8 cellular contexts compared by ENCODE assay signal in the genomic region with DNA sequence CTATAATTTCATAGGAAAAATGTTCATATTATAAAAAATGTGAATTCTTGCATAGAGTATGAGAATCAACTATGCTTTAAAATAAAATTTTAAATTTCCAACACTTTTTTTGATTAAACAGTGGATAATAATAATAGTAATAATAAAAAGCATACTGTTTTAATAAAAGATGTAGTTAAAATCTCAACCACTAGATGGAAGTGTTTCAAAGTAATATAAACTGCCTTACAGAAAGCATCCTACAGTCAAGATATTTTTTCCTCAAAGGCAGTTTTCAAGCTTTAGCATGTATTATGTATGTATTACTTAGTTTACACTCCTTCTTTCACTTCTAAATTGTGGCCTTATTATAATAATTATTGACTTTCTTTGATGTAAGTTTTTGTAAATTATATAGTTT.
DNase-seq lines count a peak whose midpoint lies in the region; ATAC-seq and TF ChIP-seq lines count a peak whose summit lies in the region.

No MANE protein-coding gene starts in this region.

- no peaks in the 10 kb centered on the region for H3K36me3 Mint-ChIP-seq in endodermal cell (ENCODE audit: low read depth)
- H3K36me3 Mint-ChIP-seq in activated naive CD4-positive, alpha-beta T cell treated with anti-CD3 and anti-CD28 coated beads for 36 hours (ENCODE audit: low read depth) = no peaks in the 10 kb centered on the region

- H3K27ac Mint-ChIP-seq in endodermal cell = no peak overlapping the region
- H3K27ac Mint-ChIP-seq in activated naive CD4-positive, alpha-beta T cell treated with anti-CD3 and anti-CD28 coated beads for 36 hours = no peak overlapping the region

- H3K4me3 Mint-ChIP-seq in endodermal cell = no peak overlapping the region
- no peak overlapping the region for H3K4me3 Mint-ChIP-seq in activated naive CD4-positive, alpha-beta T cell treated with anti-CD3 and anti-CD28 coated beads for 36 hours

- H3K36me3 ChIP-seq in endodermal cell (ENCODE audit: control insufficient read depth, insufficient read depth, low read length) = no peaks in the 10 kb centered on the region

- no peaks in the 10 kb centered on the region for H3K4me1 ChIP-seq in endodermal cell (ENCODE audit: control insufficient read depth, insufficient read depth, low read length)

- H3K9me3 ChIP-seq in endodermal cell (ENCODE audit: control insufficient read depth, low read length) = peaks cover 65% of the 10 kb centered on the region

- no peaks in the 10 kb centered on the region for H3K9me3 Mint-ChIP-seq in endodermal cell
- H3K9me3 Mint-ChIP-seq in activated naive CD4-positive, alpha-beta T cell treated with anti-CD3 and anti-CD28 coated beads for 36 hours = no peaks in the 10 kb centered on the region

- ATAC-seq in GM18502 (IDR thresholded peaks at IDR 0.05; ENCODE audit: poor library complexity, unreplicated experiment) (peak; percentile 54), GM21737 (IDR thresholded peaks at IDR 0.05; ENCODE audit: unreplicated experiment) (no peak)

- DNase-seq in NCI-H2227 (lab: John Stamatoyannopoulos, UW; ENCODE audit: unreplicated experiment) = peak; percentile 4
- no peak for DNase-seq in endodermal cell
- DNase-seq in head of caudate nucleus = no peak
- DNase-seq in activated naive CD4-positive, alpha-beta T cell treated with anti-CD3 and anti-CD28 coated beads for 36 hours = no peak
- no peak for DNase-seq in activated CD4-positive, alpha-beta T cell treated with anti-CD3 and anti-CD28 coated beads, Interleukin-2, amount 50 U/mL, for 48 hours

- H3K27me3 Mint-ChIP-seq in endodermal cell (ENCODE audit: insufficient read depth) = peaks cover 44% of the 10 kb centered on the region
- H3K27me3 Mint-ChIP-seq in activated naive CD4-positive, alpha-beta T cell treated with anti-CD3 and anti-CD28 coated beads for 36 hours (ENCODE audit: low read depth) = no peaks in the 10 kb centered on the region

- no peaks in the 10 kb centered on the region for H3K27me3 ChIP-seq in endodermal cell (ENCODE audit: control insufficient read depth, insufficient read depth, low read length, poor library complexity, severe bottlenecking)

- intact Hi-C loops in head of caudate nucleus (cut with DNase I) = no loop called here
- intact Hi-C loops in activated naive CD4-positive, alpha-beta T cell treated with anti-CD3 and anti-CD28 coated beads for 36 hours (cut with micrococcal nuclease) = no loop called here

- H3K9ac ChIP-seq in endodermal cell (ENCODE audit: extremely low read depth, low read length, poor library complexity, severe bottlenecking) = no peak overlapping the region

- H3K4me3 ChIP-seq in endodermal cell (ENCODE audit: low read length) = no peak overlapping the region

- no peak overlapping the region for H3K27ac ChIP-seq in 22Rv1
- H3K27ac ChIP-seq in endodermal cell (ENCODE audit: low read depth, low read length) = no peak overlapping the region

- peak; percentile 71 for TF ChIP-seq CTCF in 22Rv1 (IDR thresholded peaks at IDR 0.05)
- peak; percentile 78 for TF ChIP-seq CTCF in endodermal cell (conservative IDR thresholded peaks at IDR 0.05)

- CTCF ChIA-PET in activated naive CD4-positive, alpha-beta T cell treated with anti-CD3 and anti-CD28 coated beads for 36 hours (lab: Charles Lee) = no interaction called here

- no peaks in the 10 kb centered on the region for H3K4me1 Mint-ChIP-seq in endodermal cell
- H3K4me1 Mint-ChIP-seq in activated naive CD4-positive, alpha-beta T cell treated with anti-CD3 and anti-CD28 coated beads for 36 hours (ENCODE audit: low read depth) = no peaks in the 10 kb centered on the region
